Comparison of ENCODE assay signal across 1 cellular context in genomic region chr10:83917519-83918506, GRCh38.
TF ChIP-seq lines count a peak whose summit lies in the region.

No MANE protein-coding gene starts in this region.

TF ChIP-seq in H1, 55 proteins besides CTCF, POLR2A, EP300 and RAD21 (continued from another document):
- TF ChIP-seq CHD7 (IDR thresholded peaks at IDR 0.05; ENCODE audit: insufficient replicate concordance, low read length) (no peak), ATF3 (IDR thresholded peaks at IDR 0.05; ENCODE audit: insufficient read depth, low read depth, low read length) (no peak), USF2 (IDR thresholded peaks at IDR 0.05; ENCODE audit: low read length) (peak; percentile 14; the same call in 1 of the 2 replicates), PHF8 (conservative IDR thresholded peaks at IDR 0.05; ENCODE audit: low read depth, low read length) (no peak), JUND (IDR thresholded peaks at IDR 0.05; ENCODE audit: low read length) (no peak), YY1 (IDR thresholded peaks at IDR 0.05; ENCODE audit: low read depth, low read length) (no peak), E2F6 (IDR thresholded peaks at IDR 0.05) (peak; percentile 49; the same call in 1 of the 2 replicates), RXRA (IDR thresholded peaks at IDR 0.05; ENCODE audit: insufficient read depth, low read depth, low read length) (no peak), SIN3A (conservative IDR thresholded peaks at IDR 0.05 in 1 of 2, IDR thresholded peaks at IDR 0.05 in 1 of 2; ENCODE audit: low read depth in 1 of 2, low read length in 2 of 2) (no peak), CTBP2 (IDR thresholded peaks at IDR 0.05; ENCODE audit: borderline replicate concordance, insufficient read depth, insufficient read length, low read length) (no peak), MAX (IDR thresholded peaks at IDR 0.05) (peak; percentile 78)
